In the genomic region with DNA sequence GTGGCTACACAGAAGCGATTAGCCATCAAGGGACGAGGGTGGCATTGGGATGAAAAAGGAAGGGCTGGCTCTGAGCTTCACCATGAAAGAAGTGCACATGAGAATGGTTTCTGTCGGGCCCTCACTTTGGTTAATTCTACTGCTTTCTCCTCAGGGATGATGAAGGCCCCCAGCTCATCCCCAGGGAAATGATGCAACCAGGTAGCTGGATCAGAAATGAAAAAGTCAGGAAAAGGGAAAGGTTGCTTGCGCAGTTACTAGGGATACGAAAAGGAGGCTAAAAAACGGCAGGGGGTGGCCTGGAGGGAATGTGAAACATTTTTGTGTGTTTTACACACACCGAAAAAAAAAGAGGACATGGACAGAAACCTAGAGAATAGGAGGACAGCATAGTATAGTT, we compare ENCODE assay signal across 22 cellular contexts. TPM values are rescaled to one million over a fixed set of nuclear protein-coding genes. Genes with fewer than 3 reads are reported as not detected.
DNase-seq lines count a peak whose midpoint lies in the region; ATAC-seq and TF ChIP-seq lines count a peak whose summit lies in the region.
"Had no signal": no experiment of that assay in that cellular context is flagged by ENCODE, and none has a peak within 500 bp of the region (broad histone marks: within the 10 kb centered on the region; RNA-seq: fewer than 3 reads in every experiment).

No MANE protein-coding gene starts in this region.

- no peak for TF ChIP-seq CTCF in Caco-2 (IDR thresholded peaks at IDR 0.05; ENCODE audit: insufficient read depth in 1 of 2, low read depth in 1 of 2, low read length in 1 of 2, severe bottlenecking in 1 of 2, unreplicated experiment in 1 of 2)
- TF ChIP-seq CTCF in nephron progenitor cell (IDR thresholded peaks at IDR 0.05), result no peak

- H3K27me3 Mint-ChIP-seq in activated naive CD4-positive, alpha-beta T cell treated with anti-CD3 and anti-CD28 coated beads for 36 hours (ENCODE audit: low read depth), result peaks cover 29% of the 10 kb centered on the region
- H3K27me3 Mint-ChIP-seq in Caco-2 (ENCODE audit: insufficient read depth, unreplicated experiment), result no peaks in the 10 kb centered on the region
- H3K27me3 Mint-ChIP-seq in activated T-helper 17 cell treated with anti-CD3 and anti-CD28 coated beads, Interleukin-2, amount 50 U/mL, for 72 hours, result peaks cover 24% of the 10 kb centered on the region
- H3K27me3 Mint-ChIP-seq in nephron progenitor cell (ENCODE audit: low read depth, poor library complexity), result peaks cover 72% of the 10 kb centered on the region

- POLR2A ChIA-PET in Caco-2 (lab: Charles Lee), result interaction anchor here (0.7 to 0.9 kb wide), 2 partner anchors 12 to 135 kb away, joined by 9 read pairs; no protein-coding TSS in a partner anchor

- peaks cover 9% of the 10 kb centered on the region for H3K36me3 Mint-ChIP-seq in activated naive CD4-positive, alpha-beta T cell treated with anti-CD3 and anti-CD28 coated beads for 36 hours (ENCODE audit: low read depth)
- H3K36me3 Mint-ChIP-seq in Caco-2 (ENCODE audit: insufficient read depth, unreplicated experiment), result no peaks in the 10 kb centered on the region
- peaks cover 5% of the 10 kb centered on the region for H3K36me3 Mint-ChIP-seq in activated T-helper 17 cell treated with anti-CD3 and anti-CD28 coated beads, Interleukin-2, amount 50 U/mL, for 72 hours (ENCODE audit: low read depth)
- no peaks in the 10 kb centered on the region for H3K36me3 Mint-ChIP-seq in nephron progenitor cell (ENCODE audit: low read depth)

- H3K4me1 Mint-ChIP-seq in activated naive CD4-positive, alpha-beta T cell treated with anti-CD3 and anti-CD28 coated beads for 36 hours (ENCODE audit: low read depth), result peaks cover 33% of the 10 kb centered on the region
- peaks cover 11% of the 10 kb centered on the region for H3K4me1 Mint-ChIP-seq in Caco-2 (ENCODE audit: low read depth, unreplicated experiment)
- peaks cover 22% of the 10 kb centered on the region for H3K4me1 Mint-ChIP-seq in activated T-helper 17 cell treated with anti-CD3 and anti-CD28 coated beads, Interleukin-2, amount 50 U/mL, for 72 hours
- peaks cover 9% of the 10 kb centered on the region for H3K4me1 Mint-ChIP-seq in nephron progenitor cell

- H3K9me3 Mint-ChIP-seq in activated naive CD4-positive, alpha-beta T cell treated with anti-CD3 and anti-CD28 coated beads for 36 hours, result no peaks in the 10 kb centered on the region
- H3K9me3 Mint-ChIP-seq in Caco-2 (ENCODE audit: unreplicated experiment), result peaks cover under 1% of the 10 kb centered on the region
- H3K9me3 Mint-ChIP-seq in activated T-helper 17 cell treated with anti-CD3 and anti-CD28 coated beads, Interleukin-2, amount 50 U/mL, for 72 hours, result no peaks in the 10 kb centered on the region
- no peaks in the 10 kb centered on the region for H3K9me3 Mint-ChIP-seq in nephron progenitor cell
- H3K9me3 Mint-ChIP-seq: stimulated activated naive CD8-positive, alpha-beta T cell treated with anti-CD3 and anti-CD28 coated beads, Interleukin-15, Interleukin-2, amounts not matched to agents 100 ng/mL and 50 ng/mL, for 24 hours had no signal

- no peaks in the 10 kb centered on the region for H3K27me3 ChIP-seq in Caco-2 (replicated peaks; ENCODE audit: control insufficient read depth, insufficient read depth, low read length)
- H3K27me3 ChIP-seq: uterus had no signal

- no peak overlapping the region for H3K4me3 ChIP-seq in Caco-2 (ENCODE audit: low read depth, low read length)
- H3K4me3 ChIP-seq: adrenal gland, GM12878, left lung, thoracic aorta, uterus had no signal

- CTCF ChIA-PET in activated naive CD4-positive, alpha-beta T cell treated with anti-CD3 and anti-CD28 coated beads for 36 hours (lab: Charles Lee), result interaction anchor here (0.6 to 1.5 kb wide), 8 partner anchors 10 to 187 kb away, joined by 3 to 6 read pairs (median 4); no protein-coding TSS in a partner anchor
- CTCF ChIA-PET in Caco-2 (lab: Charles Lee), result interaction anchor here (0.5 to 0.9 kb wide), 3 partner anchors 29 to 139 kb away, joined by 3 to 4 read pairs (median 4); no protein-coding TSS in a partner anchor

- intact Hi-C loops in activated naive CD4-positive, alpha-beta T cell treated with anti-CD3 and anti-CD28 coated beads for 36 hours (cut with micrococcal nuclease), result loop anchor here (10.0 kb wide), 1 partner anchor 504 kb away; the partner anchor contains the start of gene TRPM7
- intact Hi-C loops in Caco-2 (cut with micrococcal nuclease; ENCODE audit: unreplicated experiment), result no loop called here

- no peak for DNase-seq in activated naive CD4-positive, alpha-beta T cell treated with anti-CD3 and anti-CD28 coated beads for 36 hours
- no peak for DNase-seq in activated naive CD4-positive, alpha-beta T cell treated with Interleukin-2 at 50 U/mL for 16 hours
- DNase-seq in Caco-2 (no peak), nephron progenitor cell (no peak), NCI-H2196 treated with DMSO at 0.1 percent for 48 hours (lab: John Stamatoyannopoulos, UW; ENCODE audit: unreplicated experiment) (no peak)
- DNase-seq: activated CD4-positive, alpha-beta T cell treated with anti-CD3 and anti-CD28 coated beads for 48 hours; adrenal gland; effector CD8-positive, alpha-beta T cell; EL; left lung; NCI-H1092 treated with DMSO at 0.1 percent for 48 hours; NCI-H2227 treated with DMSO at 0.1 percent for 48 hours; NCI-H526 treated with DMSO at 0.1 percent for 48 hours; T-helper 17 cell; uterus had no signal

- H3K36me3 ChIP-seq in Caco-2 (ENCODE audit: control insufficient read depth, insufficient read depth, low read length), result no peaks in the 10 kb centered on the region
- H3K36me3 ChIP-seq: adrenal gland, left lung, thoracic aorta, uterus had no signal

- no peaks in the 10 kb centered on the region for H3K9me3 ChIP-seq in Caco-2
- H3K9me3 ChIP-seq: adrenal gland, left lung, thoracic aorta, uterus had no signal

- H3K4me3 Mint-ChIP-seq in activated naive CD4-positive, alpha-beta T cell treated with anti-CD3 and anti-CD28 coated beads for 36 hours, result peak overlapping the region; percentile 5
- H3K4me3 Mint-ChIP-seq in Caco-2 (ENCODE audit: unreplicated experiment) (no peak overlapping the region), nephron progenitor cell (peak overlapping the region; percentile 26)
- peak overlapping the region; percentile 99 for H3K4me3 Mint-ChIP-seq in activated T-helper 17 cell treated with anti-CD3 and anti-CD28 coated beads, Interleukin-2, amount 50 U/mL, for 72 hours

- ATAC-seq in activated T-helper 17 cell treated with anti-CD3 and anti-CD28 coated beads, Interleukin-2, amount 50 U/mL, for 72 hours (replicated peaks), result no peak
- no peak for ATAC-seq in HG02678 (IDR thresholded peaks at IDR 0.05; ENCODE audit: unreplicated experiment)
- no peak for ATAC-seq in GM21381 (IDR thresholded peaks at IDR 0.05; ENCODE audit: unreplicated experiment)
- ATAC-seq: GM12878, left lung, T-helper 17 cell had no signal

- H3K4me1 ChIP-seq in Caco-2, result no peaks in the 10 kb centered on the region
- H3K4me1 ChIP-seq: uterus had no signal

- no peak overlapping the region for H3K27ac Mint-ChIP-seq in activated naive CD4-positive, alpha-beta T cell treated with anti-CD3 and anti-CD28 coated beads for 36 hours
- no peak overlapping the region for H3K27ac Mint-ChIP-seq in Caco-2 (ENCODE audit: unreplicated experiment)
- H3K27ac Mint-ChIP-seq in activated T-helper 17 cell treated with anti-CD3 and anti-CD28 coated beads, Interleukin-2, amount 50 U/mL, for 72 hours, result no peak overlapping the region
- no peak overlapping the region for H3K27ac Mint-ChIP-seq in nephron progenitor cell
- H3K27ac Mint-ChIP-seq: stimulated activated naive CD8-positive, alpha-beta T cell treated with anti-CD3 and anti-CD28 coated beads, Interleukin-15, Interleukin-2, amounts not matched to agents 100 ng/mL and 50 ng/mL, for 24 hours; T-helper 17 cell had no signal

- BruUV-seq in Caco-2 (replicated peaks; lab: Mats Ljungman, UMichigan), result TSS peak; percentile 28

RNA-seq across cellular contexts. Expression of gene SLC27A2, which starts 1.4 kb away (rescaled TPM):
- 10 to 100 TPM; 25.2 TPM for total RNA-seq in activated naive CD4-positive, alpha-beta T cell treated with anti-CD3 and anti-CD28 coated beads for 36 hours
- total RNA-seq in Caco-2 (2022), result 31.2 and 36.1 TPM in 2 replicates
- total RNA-seq in activated T-helper 17 cell treated with anti-CD3 and anti-CD28 coated beads, Interleukin-2, amount 50 U/mL, for 72 hours, result 10 to 100 TPM; 15.9 to 41.7 TPM
- total RNA-seq: myocyte had no signal
